Comparison of ENCODE assay signal across 20 cellular contexts in the genomic region with DNA sequence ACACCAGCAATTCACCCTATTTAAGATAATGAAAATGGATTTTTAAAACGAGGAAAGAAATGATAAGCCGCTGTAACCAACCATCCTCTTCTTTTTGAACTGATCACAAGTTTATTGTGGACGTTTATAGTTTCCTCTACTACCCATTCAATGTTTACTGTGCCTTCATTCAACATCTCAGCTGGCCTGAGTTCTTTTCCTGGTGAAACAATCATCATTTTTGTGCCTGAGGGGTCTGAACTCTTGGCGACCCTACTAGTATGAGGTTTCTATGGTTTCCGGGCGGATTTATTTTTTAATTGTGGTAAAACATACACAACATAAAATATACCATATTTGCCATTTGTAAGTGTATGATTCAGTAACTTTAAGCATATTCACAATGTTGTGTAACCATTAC.
"Had no signal": no experiment of that assay in that cellular context is flagged by ENCODE, and none has a peak within 500 bp of the region (broad histone marks: within the 10 kb centered on the region; RNA-seq: fewer than 3 reads in every experiment).

No MANE protein-coding gene starts in this region.

- ATAC-seq: effector memory CD8-positive, alpha-beta T cell; gastrocnemius medialis; left lobe of liver; natural killer cell; psoas muscle; right cardiac atrium; stimulated activated effector memory CD8-positive, alpha-beta T cell treated with anti-CD3 and anti-CD28 coated beads, Interleukin-12 subunit alpha, Interleukin-12 subunit beta, amount 100 ng/mL, for 72 hours had no signal

- H3K27me3 Mint-ChIP-seq: type B pancreatic cell had no signal

- H3K27ac Mint-ChIP-seq: effector memory CD8-positive, alpha-beta T cell; memory B cell; natural killer cell; stimulated activated effector memory CD8-positive, alpha-beta T cell treated with anti-CD3 and anti-CD28 coated beads, Interleukin-12 subunit alpha, Interleukin-12 subunit beta, amount 100 ng/mL, for 72 hours; type B pancreatic cell had no signal

- H3K4me1 Mint-ChIP-seq: memory B cell; natural killer cell; stimulated activated effector memory CD8-positive, alpha-beta T cell treated with anti-CD3 and anti-CD28 coated beads, Interleukin-12 subunit alpha, Interleukin-12 subunit beta, amount 100 ng/mL, for 72 hours had no signal

- H3K9me3 Mint-ChIP-seq: effector memory CD8-positive, alpha-beta T cell; natural killer cell; stimulated activated effector memory CD8-positive, alpha-beta T cell treated with anti-CD3 and anti-CD28 coated beads, Interleukin-12 subunit alpha, Interleukin-12 subunit beta, amount 100 ng/mL, for 72 hours had no signal

- H3K4me3 Mint-ChIP-seq: effector memory CD8-positive, alpha-beta T cell; memory B cell; natural killer cell; stimulated activated effector memory CD8-positive, alpha-beta T cell treated with anti-CD3 and anti-CD28 coated beads, Interleukin-12 subunit alpha, Interleukin-12 subunit beta, amount 100 ng/mL, for 72 hours; type B pancreatic cell had no signal

- DNase-seq: effector memory CD8-positive, alpha-beta T cell; gastrocnemius medialis; head of caudate nucleus; kidney; natural killer cell; occipital lobe; ovary; posterior cingulate gyrus; psoas muscle; right cardiac atrium; sigmoid colon; stimulated activated CD4-positive, alpha-beta T cell treated with anti-CD3 and anti-CD28 coated beads, Interleukin-2, amount 100 ng/mL, for 24 hours; stimulated activated CD4-positive, alpha-beta T cell treated with anti-CD3 and anti-CD28 coated beads, Interleukin-4, amount 100 ng/mL, for 24 hours; stimulated activated naive CD4-positive, alpha-beta T cell treated with Interleukin-2 at 50 U/mL for 16 hours; stomach; tibial artery had no signal

- H3K36me3 Mint-ChIP-seq: natural killer cell; stimulated activated effector memory CD8-positive, alpha-beta T cell treated with anti-CD3 and anti-CD28 coated beads, Interleukin-12 subunit alpha, Interleukin-12 subunit beta, amount 100 ng/mL, for 72 hours; type B pancreatic cell had no signal
